8 cellular contexts compared by ENCODE assay signal in genomic region chr15:68230157-68231100, GRCh38. TPM values are rescaled to one million over a fixed set of nuclear protein-coding genes. Genes with fewer than 3 reads are reported as not detected.
DNase-seq lines count a peak whose midpoint lies in the region; ATAC-seq and TF ChIP-seq lines count a peak whose summit lies in the region.

No MANE protein-coding gene starts in this region.

- peak overlapping the region; percentile 88 for H2AFZ ChIP-seq in OCI-LY3 (ENCODE audit: low read depth, low read length)

- peaks cover 5% of the 10 kb centered on the region for H3K36me3 Mint-ChIP-seq in natural killer cell treated with Interleukin-12 subunit alpha and Interleukin-12 subunit beta and Interleukin-15 and Interleukin-18, amount 100 ng/mL, for 72 hours

- DNase-seq in Right ventricle myocardium inferior (ENCODE audit: missing footprints) (peak; percentile 58), left ventricle myocardium superior (no peak), NCI-H345 treated with DMSO at 0.1 percent for 48 hours (lab: John Stamatoyannopoulos, UW; ENCODE audit: unreplicated experiment) (no peak), activated gamma-delta T cell (lab: John Stamatoyannopoulos, UW) (no peak)
- no peak for DNase-seq in natural killer cell treated with Interleukin-12 subunit alpha and Interleukin-12 subunit beta and Interleukin-15 and Interleukin-18, amount 100 ng/mL, for 72 hours (ENCODE audit: low spot score)

- peak overlapping the region; percentile 96 for H3K4me3 ChIP-seq in OCI-LY3 (ENCODE audit: low read length)
- H3K4me3 ChIP-seq in duodenal mucosa (ENCODE audit: low read depth in 1 of 2, low read length in 2 of 2), result peak overlapping the region; percentile 83 to 87

- H3K9me3 ChIP-seq in OCI-LY3 (ENCODE audit: insufficient read depth, low read length), result no peaks in the 10 kb centered on the region
- no peaks in the 10 kb centered on the region for H3K9me3 ChIP-seq in duodenal mucosa (ENCODE audit: control insufficient read depth in 1 of 2, low read length in 2 of 2)

- H3K4me2 ChIP-seq in OCI-LY3 (ENCODE audit: low read length), result peak overlapping the region; percentile 95

- H3K79me2 ChIP-seq in OCI-LY3 (ENCODE audit: low read length), result peaks cover 45% of the 10 kb centered on the region

- no peaks in the 10 kb centered on the region for H3K27me3 ChIP-seq in OCI-LY3 (ENCODE audit: low read depth, low read length)
- no peaks in the 10 kb centered on the region for H3K27me3 ChIP-seq in duodenal mucosa (ENCODE audit: control insufficient read depth in 1 of 2, insufficient read depth in 2 of 2, low read length in 2 of 2)

- peak overlapping the region; percentile 100 for H3K4me3 Mint-ChIP-seq in natural killer cell treated with Interleukin-12 subunit alpha and Interleukin-12 subunit beta and Interleukin-15 and Interleukin-18, amount 100 ng/mL, for 72 hours

- H3K4me1 ChIP-seq in OCI-LY3 (ENCODE audit: low read length) (peaks cover 32% of the 10 kb centered on the region), duodenal mucosa (ENCODE audit: control insufficient read depth in 1 of 2, insufficient read depth in 2 of 2, low read length in 2 of 2) (peaks cover 29% of the 10 kb centered on the region in 2 donors)

- H3K36me3 ChIP-seq in OCI-LY3 (replicated peaks; ENCODE audit: low read depth, low read length) (no peaks in the 10 kb centered on the region), duodenal mucosa (ENCODE audit: control insufficient read depth in 1 of 2, insufficient read depth in 2 of 2, low read length in 2 of 2) (no peaks in the 10 kb centered on the region)

- H3K9me3 Mint-ChIP-seq in natural killer cell treated with Interleukin-12 subunit alpha and Interleukin-12 subunit beta and Interleukin-15 and Interleukin-18, amount 100 ng/mL, for 72 hours, result no peaks in the 10 kb centered on the region

- H3K9ac ChIP-seq in OCI-LY3 (ENCODE audit: low read length) (peak overlapping the region; percentile 98), duodenal mucosa (ENCODE audit: low read depth in 1 of 2, low read length in 2 of 2) (peak overlapping the region; percentile 59 to 79)

- TF ChIP-seq CTCF in OCI-LY3 (IDR thresholded peaks at IDR 0.05; ENCODE audit: low read depth, low read length), result peak; percentile 38

- peaks cover 17 to 24% of the 10 kb centered on the region in 2 donors for H3K4me1 Mint-ChIP-seq in natural killer cell treated with Interleukin-12 subunit alpha and Interleukin-12 subunit beta and Interleukin-15 and Interleukin-18, amount 100 ng/mL, for 72 hours (ENCODE audit: low read depth in 2 of 2)

- H4K20me1 ChIP-seq in OCI-LY3 (ENCODE audit: insufficient read depth, low read length), result peaks cover 13% of the 10 kb centered on the region

- no peaks in the 10 kb centered on the region for H3K27me3 Mint-ChIP-seq in natural killer cell treated with Interleukin-12 subunit alpha and Interleukin-12 subunit beta and Interleukin-15 and Interleukin-18, amount 100 ng/mL, for 72 hours

- no peak for ATAC-seq in Right ventricle myocardium inferior
- no peak for ATAC-seq in left ventricle myocardium superior
- no peak for ATAC-seq in natural killer cell treated with Interleukin-12 subunit alpha and Interleukin-12 subunit beta and Interleukin-15 and Interleukin-18, amount 100 ng/mL, for 72 hours
- no peak for ATAC-seq in GM21737 (IDR thresholded peaks at IDR 0.05; ENCODE audit: unreplicated experiment)

- peak overlapping the region; percentile 70 for H3K27ac ChIP-seq in OCI-LY3 (ENCODE audit: low read length)
- no peak overlapping the region for H3K27ac ChIP-seq in duodenal mucosa (ENCODE audit: low read depth, low read length)

- intact Hi-C loops in Right ventricle myocardium inferior (cut with DNase I) (loop anchor here (1.0 kb wide), 1 partner anchor 47 kb away; the partner anchor contains the start of gene FEM1B), left ventricle myocardium superior (cut with micrococcal nuclease) (no loop called here)

- peak overlapping the region; percentile 40 to 78 for H3K27ac Mint-ChIP-seq in natural killer cell treated with Interleukin-12 subunit alpha and Interleukin-12 subunit beta and Interleukin-15 and Interleukin-18, amount 100 ng/mL, for 72 hours

RNA-seq across cellular contexts. Expression of gene CLN6, which starts 0.9 kb away (rescaled TPM):
- total RNA-seq in Right ventricle myocardium inferior (7.7 TPM), left ventricle myocardium superior (9.9 TPM)
- total RNA-seq in natural killer cell treated with Interleukin-12 subunit alpha and Interleukin-12 subunit beta and Interleukin-15 and Interleukin-18, amount 100 ng/mL, for 72 hours, result 100 to 1,000 TPM in 1 of 2 donors, 10 to 100 TPM in 1; 41.5 to 129 TPM

RNA-seq across cellular contexts. Expression of gene CALML4, which starts 25.3 kb away (rescaled TPM):
- 1.5 TPM for total RNA-seq in Right ventricle myocardium inferior
- total RNA-seq in left ventricle myocardium superior, result 0.99 TPM
- total RNA-seq in natural killer cell treated with Interleukin-12 subunit alpha and Interleukin-12 subunit beta and Interleukin-15 and Interleukin-18, amount 100 ng/mL, for 72 hours, result 10 to 100 TPM in 1 of 2 donors, 1 to 10 TPM in 1; 5.1 to 18.7 TPM

RNA-seq across cellular contexts. Expression of gene FEM1B, which starts 47.1 kb away (rescaled TPM):
- total RNA-seq in Right ventricle myocardium inferior (48.9 TPM), left ventricle myocardium superior (45.1 TPM)
- total RNA-seq in natural killer cell treated with Interleukin-12 subunit alpha and Interleukin-12 subunit beta and Interleukin-15 and Interleukin-18, amount 100 ng/mL, for 72 hours, result 10 to 100 TPM; 47.9 to 49.7 TPM
